In the genomic region with DNA sequence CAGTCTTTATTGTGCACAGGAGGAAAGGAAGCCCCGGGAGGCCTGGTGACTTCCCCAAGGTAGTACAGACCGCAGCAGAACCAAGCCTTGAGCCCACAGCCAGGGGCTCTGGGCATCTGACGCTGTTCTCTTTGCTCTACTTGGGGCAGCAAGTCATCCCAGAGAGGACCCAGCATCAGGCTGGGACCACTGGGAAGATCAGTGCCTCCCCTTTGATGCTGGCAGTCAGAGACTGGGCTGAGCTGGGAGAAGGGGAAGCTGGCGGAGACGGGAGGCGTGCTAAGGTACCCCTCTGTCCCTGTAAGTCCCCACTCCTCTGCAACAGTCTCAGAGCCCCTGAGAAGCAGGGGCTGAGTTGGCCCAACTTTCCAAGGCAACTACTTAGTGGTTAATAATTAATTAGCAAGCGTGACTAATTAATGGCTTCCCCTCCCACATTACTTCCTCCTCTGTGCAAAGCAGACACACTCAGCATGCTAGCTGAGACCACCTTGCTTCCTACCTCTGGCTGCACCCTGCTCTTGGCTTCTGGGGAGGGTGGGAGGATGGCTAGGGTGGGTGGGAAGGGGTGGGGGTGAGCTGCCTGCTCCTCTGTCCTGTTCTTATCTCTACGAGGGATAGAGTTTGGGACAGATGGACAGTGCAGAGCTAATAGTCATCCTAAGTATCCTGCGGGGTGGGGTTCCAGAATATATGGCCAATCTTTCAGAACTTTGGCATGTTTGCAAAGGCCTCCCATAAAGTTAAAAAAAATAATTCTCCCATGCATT, we compare ENCODE assay signal across 11 cellular contexts. TPM values are rescaled to one million over a fixed set of nuclear protein-coding genes. Genes with fewer than 3 reads are reported as not detected.
DNase-seq lines count a peak whose midpoint lies in the region; ATAC-seq and TF ChIP-seq lines count a peak whose summit lies in the region.
"Had no signal": no experiment of that assay in that cellular context is flagged by ENCODE, and none has a peak within 500 bp of the region (broad histone marks: within the 10 kb centered on the region; RNA-seq: fewer than 3 reads in every experiment).

No MANE protein-coding gene starts in this region.

- TF ChIP-seq POLR2A in GM18951 (IDR thresholded peaks at IDR 0.05; ENCODE audit: extremely low read depth, insufficient read depth, insufficient read length) (peak; percentile 42), body of pancreas (IDR thresholded peaks at IDR 0.05) (peak in 1 of 3 donors; percentile 7)

- no peaks in the 10 kb centered on the region for H3K9me3 Mint-ChIP-seq in neural progenitor cell

- peaks cover 43% of the 10 kb centered on the region for H3K4me1 Mint-ChIP-seq in neural progenitor cell

- peaks cover 12% of the 10 kb centered on the region for H3K36me3 Mint-ChIP-seq in neural progenitor cell

- H3K36me3 ChIP-seq in body of pancreas (replicated peaks in 1 of 2; ENCODE audit: insufficient read depth in 1 of 2, low read depth in 2 of 2) (peaks cover 0 to 11% of the 10 kb centered on the region in 2 donors), neural progenitor cell (no peaks in the 10 kb centered on the region), psoas muscle (ENCODE audit: insufficient read depth in 1 of 2, low read depth in 1 of 2) (no peaks in the 10 kb centered on the region)

- peaks cover 17% of the 10 kb centered on the region for H3F3A ChIP-seq in neural progenitor cell (ENCODE audit: low read depth)

- peaks cover 70% of the 10 kb centered on the region for H4K20me1 ChIP-seq in neural progenitor cell (ENCODE audit: low read depth)

- peak in 3 of 4 donors; percentile 30 to 36 (median 35) for DNase-seq in body of pancreas
- DNase-seq in neural progenitor cell (ENCODE audit: low spot score): no peak
- no peak for DNase-seq in NK-92 (lab: John Stamatoyannopoulos, UW; ENCODE audit: unreplicated experiment)
- DNase-seq in psoas muscle: no peak
- DNase-seq: activated CD4-positive, alpha-beta T cell treated with anti-CD3 and anti-CD28 coated beads, Interleukin-2, amount 50 U/mL, for 4 hours; DMS79 had no signal

- H3K4me3 ChIP-seq in body of pancreas (peak overlapping the region; percentile 5 to 24), neural progenitor cell (no peak overlapping the region), psoas muscle (no peak overlapping the region)

- H3K27me3 Mint-ChIP-seq in neural progenitor cell (ENCODE audit: insufficient read depth, low read depth): peaks cover 4% of the 10 kb centered on the region

- in situ Hi-C loops in GM18951 (cut with MboI; ENCODE audit: low sequenced_read_pairs, unreplicated experiment): no loop called here

- no peak for TF ChIP-seq CTCF in body of pancreas (IDR thresholded peaks at IDR 0.05)
- TF ChIP-seq CTCF in neural progenitor cell (IDR thresholded peaks at IDR 0.05): no peak
- TF ChIP-seq CTCF in psoas muscle (IDR thresholded peaks at IDR 0.05): no peak

- H3K4me1 ChIP-seq in body of pancreas (peaks cover 50% of the 10 kb centered on the region), neural progenitor cell (peaks cover 43% of the 10 kb centered on the region), psoas muscle (peaks cover 10% of the 10 kb centered on the region)

- peak overlapping the region; percentile 17 for H3K4me2 ChIP-seq in neural progenitor cell

- peak overlapping the region; percentile 50 for H3K4me3 Mint-ChIP-seq in neural progenitor cell

- H3K79me2 ChIP-seq in neural progenitor cell (ENCODE audit: low read depth): peaks cover 65% of the 10 kb centered on the region

- WGBS in body of pancreas, 2 donors: 37 to 41% methylated on average over 8 to 9 of the region's 9 CpGs
- 84 to 90% (median 86%) methylated on average over 9 of the region's 9 CpGs for WGBS in psoas muscle, 3 donors

- intact Hi-C loops in body of pancreas (cut with DNase I) (no loop called here), psoas muscle (cut with DNase I) (loop anchor here in 1 of 2 donors (10.0 kb wide), 1 partner anchor 149 kb away; no protein-coding TSS in a partner anchor)

- H2AFZ ChIP-seq in neural progenitor cell (replicated peaks): no peak overlapping the region

- H3K9ac ChIP-seq in neural progenitor cell: no peak overlapping the region

- peak; percentile 52 for ATAC-seq in HG03139 (IDR thresholded peaks at IDR 0.05; ENCODE audit: unreplicated experiment)
- peak; percentile 38 for ATAC-seq in body of pancreas
- no peak for ATAC-seq in HG02852 (IDR thresholded peaks at IDR 0.05; ENCODE audit: unreplicated experiment)
- ATAC-seq in psoas muscle: no peak
- ATAC-seq in GM18520 (IDR thresholded peaks at IDR 0.05; ENCODE audit: unreplicated experiment): no peak

- no peaks in the 10 kb centered on the region for H3K27me3 ChIP-seq in body of pancreas
- H3K27me3 ChIP-seq in neural progenitor cell: no peaks in the 10 kb centered on the region
- H3K27me3 ChIP-seq in psoas muscle (ENCODE audit: insufficient read depth in 3 of 3, low read length in 2 of 3): peaks cover 0 to 23% (median 12%) of the 10 kb centered on the region in 3 donors

- H3K27ac ChIP-seq in body of pancreas (peak overlapping the region; percentile 87 to 96 (median 92)), neural progenitor cell (no peak overlapping the region), psoas muscle (no peak overlapping the region)

- H3K27ac Mint-ChIP-seq in neural progenitor cell: no peak overlapping the region

- H3K9me3 ChIP-seq in body of pancreas: no peaks in the 10 kb centered on the region
- H3K9me3 ChIP-seq in neural progenitor cell (ENCODE audit: low read depth): no peaks in the 10 kb centered on the region
- no peaks in the 10 kb centered on the region for H3K9me3 ChIP-seq in psoas muscle

RNA-seq across cellular contexts. Expression of gene INAVA, which starts 1.3 kb away (rescaled TPM):
- total RNA-seq in body of pancreas: 10 to 100 TPM; 22.1 to 30.7 TPM
- total RNA-seq in neural progenitor cell (ENCODE audit: low replicate concordance): 23.7 and 63.1 TPM in 2 replicates
- total RNA-seq in psoas muscle: not detected
- polyA plus RNA-seq in psoas muscle: under 1 TPM in 1 of 3 donors, not detected in 2; 0.04 TPM

RNA-seq across cellular contexts. Expression of gene GPR25, which starts 23.2 kb away (rescaled TPM):
- 1 to 10 TPM in 1 of 2 donors, not detected in 1; 1.3 TPM for total RNA-seq in body of pancreas
- total RNA-seq in neural progenitor cell (ENCODE audit: low replicate concordance): not detected in 2 replicates
- total RNA-seq in psoas muscle: not detected
- not detected for polyA plus RNA-seq in psoas muscle
- total RNA-seq: NCI-H460 had no signal

Comparison
In these comparisons a context has a peak if more than half of its experiments do, and no peak if none do; other contexts are left out.
1. ATAC-seq: peak in HG03139 (single experiment) and body of pancreas (single experiment); none in HG02852 (single experiment), psoas muscle (0 of 4) and GM18520 (single experiment).
2. DNase-seq: peak in body of pancreas (3 of 4); none in neural progenitor cell (single experiment), NK-92 (single experiment) and psoas muscle (0 of 2).
3. H3K27ac ChIP-seq: peak in body of pancreas (4 of 4); none in neural progenitor cell (single experiment) and psoas muscle (single experiment).
4. H3K4me3 ChIP-seq: peak in body of pancreas (2 of 2); none in neural progenitor cell (single experiment) and psoas muscle (single experiment).
5. RNA of gene INAVA, which starts 1.3 kb away (total RNA-seq): 22.1 to 30.7 TPM in body of pancreas and 23.7 to 63.1 TPM in neural progenitor cell; not detected in psoas muscle; every median in the first group is over 10 times any median in the second.